Comparison of ENCODE assay signal across 14 cellular contexts in genomic region chr9:122134822-122135528, GRCh38. TPM values are rescaled to one million over a fixed set of nuclear protein-coding genes. Genes with fewer than 3 reads are reported as not detected.
DNase-seq lines count a peak whose midpoint lies in the region; ATAC-seq and TF ChIP-seq lines count a peak whose summit lies in the region.
"Had no signal": no experiment of that assay in that cellular context is flagged by ENCODE, and none has a peak within 500 bp of the region (broad histone marks: within the 10 kb centered on the region; RNA-seq: fewer than 3 reads in every experiment).

No MANE protein-coding gene starts in this region.

- peaks cover 38% of the 10 kb centered on the region for H3K4me1 Mint-ChIP-seq in GM23338
- peaks cover 8% of the 10 kb centered on the region for H3K4me1 Mint-ChIP-seq in osteocyte (ENCODE audit: unreplicated experiment)
- H3K4me1 Mint-ChIP-seq: naive B cell had no signal

- peak overlapping the region; percentile 33; the same call in 1 of the 2 replicates for H3K4me3 ChIP-seq in GM23338
- H3K4me3 ChIP-seq in SJSA1, result no peak overlapping the region
- H3K4me3 ChIP-seq: ascending aorta, heart right ventricle had no signal

- 0 out of 2 replicates have a peak, but pooled peaks cover 3% of the 10 kb centered on the region for H3K9me2 ChIP-seq in GM23338 (ENCODE audit: insufficient read depth)

- H3K36me3 Mint-ChIP-seq in GM23338 (ENCODE audit: low read depth) (no peaks in the 10 kb centered on the region), osteocyte (ENCODE audit: unreplicated experiment) (no peaks in the 10 kb centered on the region)
- H3K36me3 Mint-ChIP-seq: naive B cell had no signal

- no peaks in the 10 kb centered on the region for H3K9me3 Mint-ChIP-seq in GM23338
- no peaks in the 10 kb centered on the region for H3K9me3 Mint-ChIP-seq in osteocyte (ENCODE audit: unreplicated experiment)
- H3K9me3 Mint-ChIP-seq: naive B cell had no signal

- H3K36me3 ChIP-seq in GM23338 (ENCODE audit: insufficient read depth) (no peaks in the 10 kb centered on the region), SJSA1 (no peaks in the 10 kb centered on the region)
- H3K36me3 ChIP-seq: ascending aorta, heart right ventricle, WERI-Rb-1 had no signal

- H3K27me3 ChIP-seq in GM23338 (ENCODE audit: insufficient read depth) (peaks cover 11% of the 10 kb centered on the region; the same call in 1 of the 2 replicates), SJSA1 (replicated peaks) (no peaks in the 10 kb centered on the region)

- DNase-seq in GM23338 (ENCODE audit: low spot score), result peak; percentile 41
- peak; percentile 82 to 87 for DNase-seq in SJSA1 (ENCODE audit: low read depth in 1 of 2, low spot score in 2 of 2)
- DNase-seq in fibroblast of peridontal ligament (ENCODE audit: extremely low read depth), result peak; percentile 13
- peak; percentile 73 for DNase-seq in osteocyte (ENCODE audit: extremely low spot score, unreplicated experiment)
- no peak for DNase-seq in GOT3 (lab: John Stamatoyannopoulos, UW)
- DNase-seq: activated gamma-delta T cell, cortex of kidney, heart right ventricle, naive B cell, WERI-Rb-1 had no signal

- H3K4me3 Mint-ChIP-seq in GM23338 (no peak overlapping the region), osteocyte (ENCODE audit: unreplicated experiment) (no peak overlapping the region)
- H3K4me3 Mint-ChIP-seq: naive B cell had no signal

- peaks cover 20% of the 10 kb centered on the region for H3K27me3 Mint-ChIP-seq in GM23338 (ENCODE audit: insufficient read depth, low read depth, poor library complexity)
- peaks cover 7% of the 10 kb centered on the region for H3K27me3 Mint-ChIP-seq in osteocyte (ENCODE audit: unreplicated experiment)

- peak overlapping the region; percentile 71 for H3K4me2 ChIP-seq in GM23338

- no peak overlapping the region for H3K27ac ChIP-seq in GM23338 (ENCODE audit: low read depth)
- peak overlapping the region; percentile 48 for H3K27ac ChIP-seq in SJSA1
- H3K27ac ChIP-seq: ascending aorta, WERI-Rb-1 had no signal

- H3K27ac Mint-ChIP-seq in GM23338 (no peak overlapping the region), osteocyte (ENCODE audit: unreplicated experiment) (no peak overlapping the region)

- H3K4me1 ChIP-seq in GM23338 (ENCODE audit: insufficient read depth) (peaks cover 44% of the 10 kb centered on the region), SJSA1 (replicated peaks) (peaks cover 31% of the 10 kb centered on the region)
- H3K4me1 ChIP-seq: ascending aorta had no signal

- TF ChIP-seq CTCF in GM23338 (conservative IDR thresholded peaks at IDR 0.05; ENCODE audit: low read depth in 2 of 2), result 0 out of 4 replicates have a peak, but pooled peaks of 1 of the 2 experiments have one; percentile 25
- TF ChIP-seq CTCF in osteocyte (IDR thresholded peaks at IDR 0.05), result no peak

- no peaks in the 10 kb centered on the region for H3K9me3 ChIP-seq in SJSA1 (replicated peaks)
- H3K9me3 ChIP-seq: ascending aorta, heart right ventricle had no signal

- H3K79me2 ChIP-seq in GM23338 (replicated peaks; ENCODE audit: insufficient read depth), result no peaks in the 10 kb centered on the region

- no peaks in the 10 kb centered on the region for H3F3A ChIP-seq in GM23338 (replicated peaks; ENCODE audit: low read depth)

- no peaks in the 10 kb centered on the region for H4K20me1 ChIP-seq in GM23338 (replicated peaks; ENCODE audit: insufficient read depth)

- peak overlapping the region; percentile 63 for H2AFZ ChIP-seq in GM23338

- ATAC-seq in GM23338 (peak; percentile 50), GM18498 (IDR thresholded peaks at IDR 0.05; ENCODE audit: unreplicated experiment) (no peak), HG02973 (IDR thresholded peaks at IDR 0.05; ENCODE audit: unreplicated experiment) (no peak)
- ATAC-seq: heart right ventricle had no signal

TF ChIP-seq in GM23338, 12 proteins besides CTCF, POLR2A, EP300 and RAD21:
- TF ChIP-seq POLR2AphosphoS5 (IDR thresholded peaks at IDR 0.05; ENCODE audit: low read depth) (no peak), ZNF114 (CRISPR knock-in tag; IDR thresholded peaks at IDR 0.05) (no peak; the same call in 1 of the 2 replicates), NANOG (IDR thresholded peaks at IDR 0.05; ENCODE audit: borderline replicate concordance) (no peak), EZH2phosphoT487 (IDR thresholded peaks at IDR 0.05; ENCODE audit: unreplicated experiment) (no peak), ETS1 (IDR thresholded peaks at IDR 0.05) (no peak), CREB1 (CRISPR knock-in tag; IDR thresholded peaks at IDR 0.05; ENCODE audit: low read depth) (peak; percentile 90)

RNA-seq across cellular contexts. Expression of gene NDUFA8, which starts 24.6 kb away (rescaled TPM):
- 36.6 and 39.7 TPM in 2 replicates for total RNA-seq in GM23338 (2014; rRNA removed; shearing (Covaris generic))
- polyA plus RNA-seq in GM23338 (2016; fragmentation: Nextera tagmentation; extraction: Ambion mirVana), result 139 and 144 TPM in 2 replicates
- total RNA-seq in SJSA1 (2014; rRNA removed; shearing (Covaris generic)), result 38.5 and 47.8 TPM in 2 replicates
- 48.5 and 50.9 TPM in 2 replicates for total RNA-seq in osteocyte

RNA-seq across cellular contexts. Expression of gene MORN5, which starts 24.7 kb away (rescaled TPM):
- total RNA-seq in GM23338 (2014; rRNA removed; shearing (Covaris generic)), result not detected in 2 replicates
- polyA plus RNA-seq in GM23338 (2016; fragmentation: Nextera tagmentation; extraction: Ambion mirVana), result not detected in 2 replicates
- not detected in 2 replicates for total RNA-seq in SJSA1 (2014; rRNA removed; shearing (Covaris generic))
- not detected in 2 replicates for total RNA-seq in osteocyte
- total RNA-seq: ascending aorta, heart right ventricle, pulmonary artery endothelial cell had no signal
- polyA plus RNA-seq: heart right ventricle had no signal

RNA-seq across cellular contexts. Expression of gene TTLL11, which starts 41.9 kb away (rescaled TPM):
- 1.4 and 1.7 TPM in 2 replicates for total RNA-seq in GM23338 (2014; rRNA removed; shearing (Covaris generic))
- 0.37 and 0.57 TPM in 2 replicates for polyA plus RNA-seq in GM23338 (2016; fragmentation: Nextera tagmentation; extraction: Ambion mirVana)
- 3.8 and 5.5 TPM in 2 replicates for total RNA-seq in SJSA1 (2014; rRNA removed; shearing (Covaris generic))
- total RNA-seq in osteocyte, result 6.0 and 7.9 TPM in 2 replicates
